12 cellular contexts compared by ENCODE assay signal in the genomic region with DNA sequence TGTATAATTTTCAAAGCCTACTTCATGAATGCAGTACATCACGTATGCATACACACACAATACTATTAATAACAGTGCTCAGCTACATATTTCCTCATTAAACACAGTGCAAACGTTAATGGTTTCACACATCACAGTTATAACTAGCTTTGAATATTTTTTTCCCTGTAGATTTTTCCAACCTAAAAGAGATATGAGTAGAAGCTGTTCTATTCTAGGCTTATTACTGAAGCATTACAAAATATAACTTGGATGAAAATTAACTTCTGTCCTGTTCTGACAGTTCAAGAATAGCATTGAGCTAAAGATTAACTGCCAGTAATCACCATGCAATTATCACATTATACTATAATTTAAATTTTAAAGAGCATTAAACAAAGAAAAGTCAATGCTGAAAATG. TPM values are rescaled to one million over a fixed set of nuclear protein-coding genes. Genes with fewer than 3 reads are reported as not detected.
DNase-seq lines count a peak whose midpoint lies in the region; ATAC-seq and TF ChIP-seq lines count a peak whose summit lies in the region.
"Had no signal": no experiment of that assay in that cellular context is flagged by ENCODE, and none has a peak within 500 bp of the region (broad histone marks: within the 10 kb centered on the region; RNA-seq: fewer than 3 reads in every experiment).

No MANE protein-coding gene starts in this region.

- 52 to 55% (median 53%) methylated on average over 2 of the region's 2 CpGs for WGBS in heart left ventricle, 4 donors

- H3K9me3 ChIP-seq in heart left ventricle (no peaks in the 10 kb centered on the region), right atrium auricular region (no peaks in the 10 kb centered on the region)

- H3K27me3 ChIP-seq in heart left ventricle (no peaks in the 10 kb centered on the region), right atrium auricular region (no peaks in the 10 kb centered on the region)
- H3K27me3 ChIP-seq: dorsolateral prefrontal cortex had no signal

- H3K27ac ChIP-seq in heart left ventricle (peak overlapping the region in 10 of 12 donors; percentile 33 to 76 (median 58)), right atrium auricular region (peak overlapping the region; percentile 27 to 60)
- H3K27ac ChIP-seq: parathyroid adenoma had no signal

- no peak for DNase-seq in heart left ventricle
- DNase-seq in left cardiac atrium: no peak
- DNase-seq in right atrium auricular region (ENCODE audit: low spot score): no peak
- no peak for DNase-seq in NCI-H2196 treated with DMSO at 0.1 percent for 48 hours (lab: John Stamatoyannopoulos, UW; ENCODE audit: unreplicated experiment)
- no peak for DNase-seq in ecto neural progenitor cell (ENCODE audit: low spot score)
- DNase-seq in AML-193 (lab: John Stamatoyannopoulos, UW): no peak
- DNase-seq in NCI-H2171 (lab: John Stamatoyannopoulos, UW): no peak
- DNase-seq: activated CD8-positive, alpha-beta memory T cell treated with anti-CD3 and anti-CD28 coated beads, Interleukin-2, amount 10 ng/mL, durations not matched to agents 7 days and 5 days; activated naive CD8-positive, alpha-beta T cell treated with anti-CD3 and anti-CD28 coated beads, Interleukin-2, amount 50 U/mL, for 24 hours; dorsolateral prefrontal cortex had no signal

- H3K4me1 ChIP-seq in heart left ventricle (peaks cover 0 to 51% (median 32%) of the 10 kb centered on the region in 12 donors), right atrium auricular region (peaks cover 0 to 46% of the 10 kb centered on the region in 2 donors)

- ATAC-seq in heart left ventricle (peak; percentile 7 to 52 (median 21)), left cardiac atrium (no peak), HG03135 (IDR thresholded peaks at IDR 0.05; ENCODE audit: unreplicated experiment) (peak; percentile 12)
- ATAC-seq: activated CD8-positive, alpha-beta memory T cell treated with anti-CD3 and anti-CD28 coated beads, Interleukin-2, amount 10 ng/mL, durations not matched to agents 7 days and 5 days; activated naive CD8-positive, alpha-beta T cell treated with anti-CD3 and anti-CD28 coated beads, Interleukin-2, amount 50 U/mL, for 24 hours had no signal

- peaks cover 0 to 23% (median 18%) of the 10 kb centered on the region in 9 donors for H3K36me3 ChIP-seq in heart left ventricle
- H3K36me3 ChIP-seq in right atrium auricular region: no peaks in the 10 kb centered on the region

- H3K4me3 ChIP-seq in heart left ventricle (no peak overlapping the region), right atrium auricular region (no peak overlapping the region)
- H3K4me3 ChIP-seq: dorsolateral prefrontal cortex had no signal

- no peak for TF ChIP-seq POLR2A in heart left ventricle (IDR thresholded peaks at IDR 0.05)

- intact Hi-C loops in heart left ventricle (cut with DNase I) (no loop called here), left cardiac atrium (cut with DNase I) (no loop called here)

- TF ChIP-seq CTCF in heart left ventricle (IDR thresholded peaks at IDR 0.05) (no peak), right atrium auricular region (IDR thresholded peaks at IDR 0.05) (no peak)

RNA-seq across cellular contexts. Expression of gene LMBRD1, which starts 6.2 kb away (rescaled TPM):
- total RNA-seq in heart left ventricle (10 to 100 TPM; 41.7 to 53.6 (median 45.1) TPM), left cardiac atrium (10 to 100 TPM; 38.6 to 46.2 TPM), right atrium auricular region (10 to 100 TPM; 46.9 to 50.0 TPM)
- polyA plus RNA-seq in heart left ventricle: 10 to 100 TPM; 37.0 to 52.3 TPM

Comparison
In these comparisons a context has a peak if more than half of its experiments do, and no peak if none do; other contexts are left out.
1. ATAC-seq: peak in heart left ventricle (4 of 4) and HG03135 (single experiment); none in left cardiac atrium (0 of 2).